ENCODE assay signal across 11 cellular contexts in genomic region chr7:37901890-37902524, GRCh38. TPM values are rescaled to one million over a fixed set of nuclear protein-coding genes. Genes with fewer than 3 reads are reported as not detected.
A peak's percentile ranks its signal among the peaks of the same experiment; 100 is the strongest.
DNase-seq lines count a peak whose midpoint lies in the region; ATAC-seq, FAIRE-seq and TF ChIP-seq lines count a peak whose summit lies in the region.
"Had no signal": no experiment of that assay in that cellular context is flagged by ENCODE, and none has a peak within 500 bp of the region (broad histone marks: within the 10 kb centered on the region; RNA-seq: fewer than 3 reads in every experiment).

No MANE protein-coding gene starts in this region.

- FAIRE-seq in frontal cortex (lab: Jason Lieb, UNC), result peak; percentile 56

- ATAC-seq in SK-N-SH treated with all-trans-retinoic acid at 6 μM for 48 hours (peak; percentile 83), GM19035 (IDR thresholded peaks at IDR 0.05; ENCODE audit: unreplicated experiment) (no peak)

- peak; percentile 30 for DNase-seq in HS-27A (ENCODE audit: low read depth)
- DNase-seq in frontal cortex (ENCODE audit: low spot score in 2 of 2), result no peak
- DNase-seq in renal cortical epithelial cell (ENCODE audit: low read depth), result peak; percentile 64
- DNase-seq in activated T-cell treated with anti-CD3 and anti-CD28 coated beads, Interleukin-2, amount 50 U/mL, for 48 hours, result no peak
- DNase-seq in NAMALWA (ENCODE audit: low spot score), result no peak
- no peak for DNase-seq in effector CD8-positive, alpha-beta T cell (lab: John Stamatoyannopoulos, UW)
- DNase-seq: occipital lobe had no signal

TF ChIP-seq in SK-N-SH treated with all-trans-retinoic acid at 6 μM for 48 hours, 23 proteins besides CTCF, POLR2A, EP300 and RAD21:
- TF ChIP-seq ESRRG (CRISPR knock-in tag; IDR thresholded peaks at IDR 0.05) (0 out of 2 replicates have a peak, but pooled peaks have one; percentile 31), POU6F1 (CRISPR knock-in tag; IDR thresholded peaks at IDR 0.05; ENCODE audit: borderline replicate concordance, low read depth) (no peak; the same call in 1 of the 2 replicates), GLIS3 (CRISPR knock-in tag; IDR thresholded peaks at IDR 0.05) (peak; percentile 7; the same call in 1 of the 2 replicates), CSRNP3 (CRISPR knock-in tag; IDR thresholded peaks at IDR 0.05) (no peak), ISL1 (CRISPR knock-in tag; IDR thresholded peaks at IDR 0.05) (peak; percentile 92), TOX (CRISPR knock-in tag; IDR thresholded peaks at IDR 0.05; ENCODE audit: borderline replicate concordance) (no peak), PPARA (CRISPR knock-in tag; IDR thresholded peaks at IDR 0.05; ENCODE audit: borderline replicate concordance) (no peak), RARB (CRISPR knock-in tag; IDR thresholded peaks at IDR 0.05) (no peak), ARNTL (CRISPR knock-in tag; IDR thresholded peaks at IDR 0.05; ENCODE audit: borderline replicate concordance, low read depth) (no peak), BACH2 (CRISPR knock-in tag; IDR thresholded peaks at IDR 0.05; ENCODE audit: borderline replicate concordance) (no peak; the same call in 1 of the 2 replicates), SNAI2 (CRISPR knock-in tag; IDR thresholded peaks at IDR 0.05) (0 out of 2 replicates have a peak, but pooled peaks have one; percentile 65), TCF4 (CRISPR knock-in tag; IDR thresholded peaks at IDR 0.05; ENCODE audit: borderline replicate concordance) (peak; percentile 31; the same call in 1 of the 2 replicates), ZNF70 (CRISPR knock-in tag; IDR thresholded peaks at IDR 0.05) (no peak), ZNF565 (CRISPR knock-in tag; conservative IDR thresholded peaks at IDR 0.05; ENCODE audit: low read depth) (no peak), OSR1 (CRISPR knock-in tag; IDR thresholded peaks at IDR 0.05) (no peak), ZFP3 (CRISPR knock-in tag; IDR thresholded peaks at IDR 0.05) (peak; percentile 84), ZNF8 (CRISPR knock-in tag; IDR thresholded peaks at IDR 0.05) (peak; percentile 14; the same call in 1 of the 2 replicates), ZC3H10 (CRISPR knock-in tag; IDR thresholded peaks at IDR 0.05) (no peak), CSDC2 (CRISPR knock-in tag; IDR thresholded peaks at IDR 0.05) (peak; percentile 89), ZFP30 (CRISPR knock-in tag; IDR thresholded peaks at IDR 0.05) (no peak; the same call in 1 of the 2 replicates), PATZ1 (CRISPR knock-in tag; IDR thresholded peaks at IDR 0.05; ENCODE audit: borderline replicate concordance) (peak; percentile 53; the same call in 1 of the 2 replicates)
- TF ChIP-seq, protein P1, sequence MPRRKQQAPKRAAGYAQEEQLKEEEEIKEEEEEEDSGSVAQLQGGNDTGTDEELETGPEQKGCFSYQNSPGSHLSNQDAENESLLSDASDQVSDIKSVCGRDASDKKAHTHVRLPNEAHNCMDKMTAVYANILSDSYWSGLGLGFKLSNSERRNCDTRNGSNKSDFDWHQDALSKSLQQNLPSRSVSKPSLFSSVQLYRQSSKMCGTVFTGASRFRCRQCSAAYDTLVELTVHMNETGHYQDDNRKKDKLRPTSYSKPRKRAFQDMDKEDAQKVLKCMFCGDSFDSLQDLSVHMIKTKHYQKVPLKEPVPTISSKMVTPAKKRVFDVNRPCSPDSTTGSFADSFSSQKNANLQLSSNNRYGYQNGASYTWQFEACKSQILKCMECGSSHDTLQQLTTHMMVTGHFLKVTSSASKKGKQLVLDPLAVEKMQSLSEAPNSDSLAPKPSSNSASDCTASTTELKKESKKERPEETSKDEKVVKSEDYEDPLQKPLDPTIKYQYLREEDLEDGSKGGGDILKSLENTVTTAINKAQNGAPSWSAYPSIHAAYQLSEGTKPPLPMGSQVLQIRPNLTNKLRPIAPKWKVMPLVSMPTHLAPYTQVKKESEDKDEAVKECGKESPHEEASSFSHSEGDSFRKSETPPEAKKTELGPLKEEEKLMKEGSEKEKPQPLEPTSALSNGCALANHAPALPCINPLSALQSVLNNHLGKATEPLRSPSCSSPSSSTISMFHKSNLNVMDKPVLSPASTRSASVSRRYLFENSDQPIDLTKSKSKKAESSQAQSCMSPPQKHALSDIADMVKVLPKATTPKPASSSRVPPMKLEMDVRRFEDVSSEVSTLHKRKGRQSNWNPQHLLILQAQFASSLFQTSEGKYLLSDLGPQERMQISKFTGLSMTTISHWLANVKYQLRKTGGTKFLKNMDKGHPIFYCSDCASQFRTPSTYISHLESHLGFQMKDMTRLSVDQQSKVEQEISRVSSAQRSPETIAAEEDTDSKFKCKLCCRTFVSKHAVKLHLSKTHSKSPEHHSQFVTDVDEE (CRISPR knock-in tag; IDR thresholded peaks at IDR 0.05), result peak; percentile 73
- TF ChIP-seq, protein P2, sequence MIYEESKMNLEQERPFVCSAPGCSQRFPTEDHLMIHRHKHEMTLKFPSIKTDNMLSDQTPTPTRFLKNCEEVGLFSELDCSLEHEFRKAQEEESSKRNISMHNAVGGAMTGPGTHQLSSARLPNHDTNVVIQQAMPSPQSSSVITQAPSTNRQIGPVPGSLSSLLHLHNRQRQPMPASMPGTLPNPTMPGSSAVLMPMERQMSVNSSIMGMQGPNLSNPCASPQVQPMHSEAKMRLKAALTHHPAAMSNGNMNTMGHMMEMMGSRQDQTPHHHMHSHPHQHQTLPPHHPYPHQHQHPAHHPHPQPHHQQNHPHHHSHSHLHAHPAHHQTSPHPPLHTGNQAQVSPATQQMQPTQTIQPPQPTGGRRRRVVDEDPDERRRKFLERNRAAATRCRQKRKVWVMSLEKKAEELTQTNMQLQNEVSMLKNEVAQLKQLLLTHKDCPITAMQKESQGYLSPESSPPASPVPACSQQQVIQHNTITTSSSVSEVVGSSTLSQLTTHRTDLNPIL (CRISPR knock-in tag; IDR thresholded peaks at IDR 0.05; ENCODE audit: low read depth), result no peak; the same call in none of the 2 replicates

RNA-seq across cellular contexts. Expression of gene SFRP4, which starts 14.6 kb away (rescaled TPM):
- total RNA-seq in frontal cortex (1.2 TPM), renal cortical epithelial cell (1.0 and 2.4 TPM in 2 replicates)
- total RNA-seq: T-helper 1 cell treated with Interleukin-12 subunit alpha and Interleukin-12 subunit beta and Interleukin-4 antibody, amounts not matched to agents 30 ng/mL and 1 ng/mL, for 36 hours had no signal

RNA-seq across cellular contexts. Expression of gene EPDR1, which starts 18.4 kb away (rescaled TPM):
- total RNA-seq in frontal cortex (20.0 TPM), renal cortical epithelial cell (83.4 and 90.1 TPM in 2 replicates)
- total RNA-seq: T-helper 1 cell treated with Interleukin-12 subunit alpha and Interleukin-12 subunit beta and Interleukin-4 antibody, amounts not matched to agents 30 ng/mL and 1 ng/mL, for 36 hours had no signal

RNA-seq across cellular contexts. Expression of gene NME8, which starts 53.6 kb away (rescaled TPM):
- total RNA-seq in frontal cortex (not detected), renal cortical epithelial cell (not detected in 2 replicates)
- total RNA-seq: occipital lobe; T-helper 1 cell treated with Interleukin-12 subunit alpha and Interleukin-12 subunit beta and Interleukin-4 antibody, amounts not matched to agents 30 ng/mL and 1 ng/mL, for 36 hours; thoracic aorta had no signal

Comparison
In these comparisons a context has a peak if more than half of its experiments do, and no peak if none do; other contexts are left out.
1. DNase-seq: peak in HS-27A (single experiment) and renal cortical epithelial cell (single experiment); none in frontal cortex (0 of 2), activated T-cell treated with anti-CD3 and anti-CD28 coated beads, Interleukin-2, amount 50 U/mL, for 48 hours (0 of 2), NAMALWA (single experiment) and effector CD8-positive, alpha-beta T cell (single experiment).